In the genomic region with DNA sequence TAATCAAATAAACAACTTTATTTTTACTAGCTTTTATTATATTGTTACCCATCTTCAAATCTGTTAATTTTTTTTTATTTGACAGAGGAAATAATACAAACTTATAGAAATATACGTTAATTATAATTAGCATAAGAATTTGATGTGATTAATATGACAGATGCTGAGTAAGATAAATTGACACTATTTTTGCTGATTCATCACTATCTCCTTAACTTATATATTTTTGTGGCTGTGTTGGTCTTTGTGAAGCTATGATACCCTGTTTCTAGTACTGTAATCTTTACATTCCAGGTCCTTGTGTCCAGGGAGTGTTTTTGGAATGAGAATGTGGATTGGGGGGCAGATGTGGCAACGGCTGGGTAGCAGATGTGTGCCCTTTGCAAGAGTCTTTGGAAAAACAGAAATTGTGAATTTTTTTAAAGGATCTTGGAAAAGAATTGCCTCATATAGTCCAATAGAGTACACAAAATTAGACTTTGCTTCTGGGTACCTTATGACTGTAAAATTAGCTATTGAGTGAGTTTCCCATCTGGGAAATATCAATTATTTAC, we compare ENCODE assay signal across 29 cellular contexts.
"Had no signal": no experiment of that assay in that cellular context is flagged by ENCODE, and none has a peak within 500 bp of the region (broad histone marks: within the 10 kb centered on the region; RNA-seq: fewer than 3 reads in every experiment).

No MANE protein-coding gene starts in this region.

- H3K9me3 ChIP-seq: pancreas, prostate gland, upper lobe of right lung had no signal

- H3K27ac ChIP-seq: left lung, lower lobe of right lung, pancreas, prostate gland, sigmoid colon, spleen, suprapubic skin, thoracic aorta, tibial artery, upper lobe of right lung had no signal

- H3K4me1 ChIP-seq: left lung, lower lobe of right lung, pancreas, prostate gland, sigmoid colon, spleen, suprapubic skin, tibial artery, upper lobe of right lung had no signal

- H3K27me3 ChIP-seq: left lung, pancreas, sigmoid colon, spleen, suprapubic skin, tibial artery, upper lobe of right lung had no signal

- DNase-seq: hippocampal formation; left colon; left lung; lower lobe of right lung; mammary epithelial cell; mesenchymal stem cell; naive thymus-derived CD8-positive, alpha-beta T cell; nucleus accumbens; pancreas; posterior cingulate gyrus; retina; right cardiac atrium; sigmoid colon; small intestine; spleen; stimulated activated CD4-positive, alpha-beta T cell treated with anti-CD3 and anti-CD28 coated beads, Interleukin-2, amount 100 ng/mL, for 48 hours; stimulated activated CD4-positive, alpha-beta T cell treated with anti-CD3 and anti-CD28 coated beads, Interleukin-4, amount 100 ng/mL, for 4 hours; stimulated activated CD8-positive, alpha-beta memory T cell treated with anti-CD3 and anti-CD28 coated beads, Interleukin-4, amount 100 ng/mL, for 48 hours; stimulated activated naive CD4-positive, alpha-beta T cell treated with Interleukin-2 at 50 U/mL for 16 hours; stimulated activated naive CD8-positive, alpha-beta T cell treated with anti-CD3 and anti-CD28 coated beads, Interleukin-15, amount 100 ng/mL, for 72 hours; tibial artery; trophoblast cell; upper lobe of right lung had no signal

- ATAC-seq: left colon; left lung; lower lobe of right lung; naive thymus-derived CD8-positive, alpha-beta T cell; pancreas; right cardiac atrium; stimulated activated memory B cell treated with anti-CD40 and anti-IgM and Interleukin-4, amounts not matched to agents 10 μg/mL and 1 μg/mL and 100 μg/mL, for 72 hours; stimulated activated naive CD8-positive, alpha-beta T cell treated with anti-CD3 and anti-CD28 coated beads, Interleukin-15, amount 100 ng/mL, for 72 hours; upper lobe of right lung had no signal

- H3K36me3 ChIP-seq: left lung, lower lobe of right lung, pancreas, prostate gland, sigmoid colon, spleen, thoracic aorta, tibial artery, upper lobe of right lung had no signal

- FAIRE-seq: keratinocyte, pancreas, small intestine, urothelium cell line had no signal

- H3K4me3 ChIP-seq: left lung, lower lobe of right lung, pancreas, prostate gland, sigmoid colon, spleen, suprapubic skin, thoracic aorta, tibial artery, upper lobe of right lung had no signal
